Comparison of ENCODE assay signal across 17 cellular contexts in genomic region chr7:135493362-135493761, GRCh38.
"Had no signal": no experiment of that assay in that cellular context is flagged by ENCODE, and none has a peak within 500 bp of the region (broad histone marks: within the 10 kb centered on the region; RNA-seq: fewer than 3 reads in every experiment).

No MANE protein-coding gene starts in this region.

- H3K27ac ChIP-seq: epithelial cell of prostate, hepatocyte, left ventricle myocardium inferior, skin epidermis, suprapubic skin had no signal

- H3K27ac Mint-ChIP-seq: activated CD4-positive, alpha-beta T cell treated with anti-CD3 and anti-CD28 coated beads, Interleukin-2, amount 10 ng/mL, durations not matched to agents 24 days and 14 days; activated naive CD8-positive, alpha-beta T cell treated with anti-CD3 and anti-CD28 coated beads for 36 hours; natural killer cell treated with Interleukin-12 subunit alpha and Interleukin-12 subunit beta and Interleukin-15 and Interleukin-18, amount 100 ng/mL, for 72 hours; type B pancreatic cell had no signal

- H3K4me3 ChIP-seq: hepatocyte, left ventricle myocardium inferior, skin epidermis, suprapubic skin had no signal

- H3K36me3 Mint-ChIP-seq: natural killer cell treated with Interleukin-12 subunit alpha and Interleukin-12 subunit beta and Interleukin-15 and Interleukin-18, amount 100 ng/mL, for 72 hours; type B pancreatic cell had no signal

- DNase-seq: activated CD4-positive, alpha-beta T cell treated with anti-CD3 and anti-CD28 coated beads, Interleukin-2, amount 10 ng/mL, durations not matched to agents 24 days and 14 days; activated CD4-positive, CD25-positive, alpha-beta regulatory T cell; activated CD8-positive, alpha-beta memory T cell treated with anti-CD3 and anti-CD28 coated beads for 24 hours; activated naive CD8-positive, alpha-beta T cell treated with anti-CD3 and anti-CD28 coated beads for 36 hours; effector memory CD4-positive, alpha-beta T cell; left ventricle myocardium inferior; mesendoderm; posterior cingulate gyrus; stimulated activated CD4-positive, alpha-beta T cell treated with anti-CD3 and anti-CD28 coated beads, Interleukin-15, amount 100 ng/mL, for 24 hours; stimulated activated naive CD8-positive, alpha-beta T cell treated with anti-CD3 and anti-CD28 coated beads, Interleukin-15, Interleukin-2, amounts not matched to agents 100 U/mL and 50 U/mL, for 24 hours had no signal

- H3K4me3 Mint-ChIP-seq: activated CD4-positive, alpha-beta T cell treated with anti-CD3 and anti-CD28 coated beads, Interleukin-2, amount 10 ng/mL, durations not matched to agents 24 days and 14 days; activated naive CD8-positive, alpha-beta T cell treated with anti-CD3 and anti-CD28 coated beads for 36 hours; brain; natural killer cell treated with Interleukin-12 subunit alpha and Interleukin-12 subunit beta and Interleukin-15 and Interleukin-18, amount 100 ng/mL, for 72 hours; type B pancreatic cell had no signal

- H3K27me3 ChIP-seq: hepatocyte, suprapubic skin had no signal

- H3K36me3 ChIP-seq: left ventricle myocardium inferior, suprapubic skin had no signal

- H3K27me3 Mint-ChIP-seq: activated CD4-positive, alpha-beta T cell treated with anti-CD3 and anti-CD28 coated beads, Interleukin-2, amount 10 ng/mL, durations not matched to agents 24 days and 14 days; activated naive CD8-positive, alpha-beta T cell treated with anti-CD3 and anti-CD28 coated beads for 36 hours; brain; natural killer cell treated with Interleukin-12 subunit alpha and Interleukin-12 subunit beta and Interleukin-15 and Interleukin-18, amount 100 ng/mL, for 72 hours; type B pancreatic cell had no signal

- H3K9me3 ChIP-seq: left ventricle myocardium inferior, suprapubic skin had no signal

- H3K9me3 Mint-ChIP-seq: activated CD4-positive, alpha-beta T cell treated with anti-CD3 and anti-CD28 coated beads, Interleukin-2, amount 10 ng/mL, durations not matched to agents 24 days and 14 days; activated naive CD8-positive, alpha-beta T cell treated with anti-CD3 and anti-CD28 coated beads for 36 hours; natural killer cell treated with Interleukin-12 subunit alpha and Interleukin-12 subunit beta and Interleukin-15 and Interleukin-18, amount 100 ng/mL, for 72 hours; type B pancreatic cell had no signal

- ATAC-seq: natural killer cell treated with Interleukin-12 subunit alpha and Interleukin-12 subunit beta and Interleukin-15 and Interleukin-18, amount 100 ng/mL, for 72 hours; stimulated activated naive CD8-positive, alpha-beta T cell treated with anti-CD3 and anti-CD28 coated beads, Interleukin-15, Interleukin-2, amounts not matched to agents 100 U/mL and 50 U/mL, for 24 hours had no signal
